ENCODE assay signal across 35 cellular contexts in genomic region chr9:35930521-35930920, GRCh38. TPM values are rescaled to one million over a fixed set of nuclear protein-coding genes. Genes with fewer than 3 reads are reported as not detected.
"Had no signal": no experiment of that assay in that cellular context is flagged by ENCODE, and none has a peak within 500 bp of the region (broad histone marks: within the 10 kb centered on the region; RNA-seq: fewer than 3 reads in every experiment).

No MANE protein-coding gene starts in this region.

- H3K9me3 ChIP-seq: esophagus muscularis mucosa, gastrocnemius medialis, heart left ventricle had no signal

- ATAC-seq: activated CD4-positive, CD25-positive, alpha-beta regulatory T cell treated with anti-CD3 and anti-CD28 coated beads, Interleukin-2, amount 50 U/mL, for 24 hours; activated CD8-positive, alpha-beta T cell treated with anti-CD3 and anti-CD28 coated beads for 36 hours; activated T-cell treated with anti-CD3 and anti-CD28 coated beads, Interleukin-2, amount 50 U/mL, for 4 hours; activated T-helper 17 cell treated with anti-CD3 and anti-CD28 coated beads, Interleukin-2, amount 50 U/mL, for 72 hours; effector memory CD8-positive, alpha-beta T cell; foreskin keratinocyte; gastrocnemius medialis; heart left ventricle; T-helper 17 cell had no signal

- FAIRE-seq: bronchial epithelial cell, colon had no signal

- H3K4me3 ChIP-seq: esophagus muscularis mucosa, gastrocnemius medialis, heart left ventricle had no signal

- DNase-seq: activated B cell treated with CpG ODN at 0.5 μM for 24 hours; activated CD4-positive, alpha-beta T cell treated with anti-CD3 and anti-CD28 coated beads for 48 hours; activated CD4-positive, alpha-beta T cell treated with anti-CD3 and anti-CD28 coated beads, Interleukin-2, amount 50 U/mL, for 1 hour; activated CD4-positive, alpha-beta T cell treated with anti-CD3 and anti-CD28 coated beads, Interleukin-2, amount 50 U/mL, for 48 hours; activated CD8-positive, alpha-beta memory T cell treated with anti-CD3 and anti-CD28 coated beads for 24 hours; activated CD8-positive, alpha-beta T cell treated with anti-CD3 and anti-CD28 coated beads for 36 hours; activated effector memory CD4-positive, alpha-beta T cell treated with Interleukin-2 at 50 U/mL for 16 hours; activated gamma-delta T cell treated with Interleukin-2 at 50 U/mL for 16 hours; activated naive CD4-positive, alpha-beta T cell treated with anti-CD3 and anti-CD28 coated beads, Interleukin-2, amount 50 U/mL, for 16 hours; activated naive CD4-positive, alpha-beta T cell treated with Interleukin-2 at 50 U/mL for 16 hours; activated T-cell treated with anti-CD3 and anti-CD28 coated beads, Interleukin-2, amount 50 U/mL, for 4 hours; amniotic stem cell; anterior cingulate cortex; brain microvascular endothelial cell; cortex of kidney; dermis blood vessel endothelial cell; effector CD4-positive, alpha-beta T cell; effector memory CD8-positive, alpha-beta T cell; erythroblast; foreskin keratinocyte; gastrocnemius medialis; glutamatergic neuron; heart left ventricle; T-helper 17 cell; T1000; WERI-Rb-1 had no signal

- H3K36me3 ChIP-seq: brain microvascular endothelial cell, esophagus muscularis mucosa, gastrocnemius medialis, heart left ventricle, WERI-Rb-1 had no signal

- H3K27me3 ChIP-seq: brain microvascular endothelial cell, esophagus muscularis mucosa, foreskin keratinocyte, gastrocnemius medialis, heart left ventricle had no signal

- H3K27ac ChIP-seq: brain microvascular endothelial cell, esophagus muscularis mucosa, foreskin keratinocyte, WERI-Rb-1 had no signal

- H3K4me1 ChIP-seq: foreskin keratinocyte, gastrocnemius medialis had no signal

RNA-seq across cellular contexts. Expression of gene SPAAR, which starts 21.2 kb away (rescaled TPM):
- total RNA-seq: activated B cell treated with CpG ODN at 0.5 μM for 24 hours; activated CD8-positive, alpha-beta T cell treated with anti-CD3 and anti-CD28 coated beads for 36 hours; activated T-cell treated with anti-CD3 and anti-CD28 coated beads, Interleukin-2, amount 50 U/mL, for 4 hours; activated T-helper 17 cell treated with anti-CD3 and anti-CD28 coated beads, Interleukin-2, amount 50 U/mL, for 72 hours; bronchial epithelial cell; foreskin keratinocyte; T-helper 17 cell had no signal
- polyA plus RNA-seq: foreskin keratinocyte had no signal

RNA-seq across cellular contexts. Expression of gene HRCT1, which starts 24.5 kb away (rescaled TPM):
- total RNA-seq: activated B cell treated with CpG ODN at 0.5 μM for 24 hours; activated CD8-positive, alpha-beta T cell treated with anti-CD3 and anti-CD28 coated beads for 36 hours; activated T-cell treated with anti-CD3 and anti-CD28 coated beads, Interleukin-2, amount 50 U/mL, for 4 hours; activated T-helper 17 cell treated with anti-CD3 and anti-CD28 coated beads, Interleukin-2, amount 50 U/mL, for 72 hours; cerebellum; T-helper 17 cell had no signal

RNA-seq across cellular contexts. Expression of gene OR2S2, which starts 27.4 kb away (rescaled TPM):
- total RNA-seq: activated B cell treated with CpG ODN at 0.5 μM for 24 hours; activated CD8-positive, alpha-beta T cell treated with anti-CD3 and anti-CD28 coated beads for 36 hours; activated T-cell treated with anti-CD3 and anti-CD28 coated beads, Interleukin-2, amount 50 U/mL, for 4 hours; activated T-helper 17 cell treated with anti-CD3 and anti-CD28 coated beads, Interleukin-2, amount 50 U/mL, for 72 hours; astrocyte; bronchial epithelial cell; cardiac septum; cerebellum; dermis blood vessel endothelial cell; esophagus muscularis mucosa; foreskin keratinocyte; gastrocnemius medialis; heart left ventricle; T-helper 17 cell had no signal
- polyA plus RNA-seq: adipose tissue, foreskin keratinocyte, heart left ventricle had no signal
